26 cellular contexts compared by ENCODE assay signal in genomic region chrY:8610620-8611019, GRCh38.
"Had no signal": no experiment of that assay in that cellular context is flagged by ENCODE, and none has a peak within 500 bp of the region (broad histone marks: within the 10 kb centered on the region; RNA-seq: fewer than 3 reads in every experiment).

No MANE protein-coding gene starts in this region.

- FAIRE-seq: astrocyte, keratinocyte had no signal

- H3K4me1 ChIP-seq: gastroesophageal sphincter, right lobe of liver, tibial nerve had no signal

- H3K27me3 Mint-ChIP-seq: activated B cell treated with CpG ODN at 0.5 μM for 24 hours; activated CD4-positive, alpha-beta T cell treated with anti-CD3 and anti-CD28 coated beads for 36 hours; activated T-helper 17 cell treated with anti-CD3 and anti-CD28 coated beads, Interleukin-2, amount 50 U/mL, for 72 hours; naive B cell had no signal

- H3K4me1 Mint-ChIP-seq: activated B cell treated with CpG ODN at 0.5 μM for 24 hours; activated CD4-positive, alpha-beta T cell treated with anti-CD3 and anti-CD28 coated beads for 36 hours; activated T-helper 17 cell treated with anti-CD3 and anti-CD28 coated beads, Interleukin-2, amount 50 U/mL, for 72 hours; mesothelial cell of epicardium; naive B cell; nephron progenitor cell had no signal

- H3K27me3 ChIP-seq: brain microvascular endothelial cell, dorsolateral prefrontal cortex, gastroesophageal sphincter, neutrophil, right lobe of liver, tibial nerve had no signal

- DNase-seq: activated B cell treated with CpG ODN at 0.5 μM for 24 hours; activated CD4-positive, alpha-beta T cell treated with anti-CD3 and anti-CD28 coated beads for 36 hours; activated CD4-positive, alpha-beta T cell treated with anti-CD3 and anti-CD28 coated beads, Interleukin-2, amount 50 U/mL, for 48 hours; activated gamma-delta T cell treated with Interleukin-2 at 50 U/mL for 16 hours; activated naive CD4-positive, alpha-beta T cell treated with anti-CD3 and anti-CD28 coated beads, Interleukin-2, amount 50 U/mL, for 16 hours; activated T-cell treated with anti-CD3 and anti-CD28 coated beads, Interleukin-2, amount 50 U/mL, for 4 hours; amniotic stem cell; brain microvascular endothelial cell; dorsolateral prefrontal cortex; effector memory CD4-positive, alpha-beta T cell; head of caudate nucleus; hippocampal formation; left colon; naive B cell; nephron progenitor cell; right lobe of liver; stimulated activated CD4-positive, alpha-beta T cell treated with anti-CD3 and anti-CD28 coated beads, Interleukin-2, amount 100 ng/mL, for 48 hours; stimulated activated naive CD4-positive, alpha-beta T cell treated with Interleukin-2 at 50 U/mL for 16 hours had no signal

- H3K27ac Mint-ChIP-seq: activated B cell treated with CpG ODN at 0.5 μM for 24 hours; activated CD4-positive, alpha-beta T cell treated with anti-CD3 and anti-CD28 coated beads for 36 hours; activated T-helper 17 cell treated with anti-CD3 and anti-CD28 coated beads, Interleukin-2, amount 50 U/mL, for 72 hours; mesothelial cell of epicardium; naive B cell; nephron progenitor cell had no signal

- H3K36me3 Mint-ChIP-seq: mesothelial cell of epicardium, naive B cell had no signal

- ATAC-seq: activated CD4-positive, alpha-beta T cell treated with anti-CD3 and anti-CD28 coated beads for 36 hours; activated T-cell treated with anti-CD3 and anti-CD28 coated beads, Interleukin-2, amount 50 U/mL, for 4 hours; activated T-helper 17 cell treated with anti-CD3 and anti-CD28 coated beads, Interleukin-2, amount 50 U/mL, for 72 hours; gastroesophageal sphincter; left colon; right lobe of liver had no signal

- H3K36me3 ChIP-seq: brain microvascular endothelial cell, gastroesophageal sphincter, neutrophil, right lobe of liver, tibial nerve had no signal

- H3K27ac ChIP-seq: brain microvascular endothelial cell, coronary artery, dorsolateral prefrontal cortex, gastroesophageal sphincter, neutrophil, right lobe of liver, tibial nerve had no signal

- H3K9me3 Mint-ChIP-seq: activated B cell treated with CpG ODN at 0.5 μM for 24 hours; activated T-cell treated with anti-CD3 and anti-CD28 coated beads, Interleukin-2, amount 50 U/mL, for 4 hours; activated T-helper 17 cell treated with anti-CD3 and anti-CD28 coated beads, Interleukin-2, amount 50 U/mL, for 72 hours; mesothelial cell of epicardium; naive B cell; nephron progenitor cell had no signal

- H3K4me3 ChIP-seq: coronary artery, dorsolateral prefrontal cortex, gastroesophageal sphincter, right lobe of liver, tibial nerve had no signal

- H3K4me3 Mint-ChIP-seq: activated B cell treated with CpG ODN at 0.5 μM for 24 hours; activated CD4-positive, alpha-beta T cell treated with anti-CD3 and anti-CD28 coated beads for 36 hours; activated T-cell treated with anti-CD3 and anti-CD28 coated beads, Interleukin-2, amount 50 U/mL, for 4 hours; activated T-helper 17 cell treated with anti-CD3 and anti-CD28 coated beads, Interleukin-2, amount 50 U/mL, for 72 hours; mesothelial cell of epicardium; naive B cell; nephron progenitor cell had no signal

- H3K9me3 ChIP-seq: gastroesophageal sphincter, neutrophil, right lobe of liver, tibial nerve had no signal
